ENCODE assay signal across 1 cellular context in the genomic region with DNA sequence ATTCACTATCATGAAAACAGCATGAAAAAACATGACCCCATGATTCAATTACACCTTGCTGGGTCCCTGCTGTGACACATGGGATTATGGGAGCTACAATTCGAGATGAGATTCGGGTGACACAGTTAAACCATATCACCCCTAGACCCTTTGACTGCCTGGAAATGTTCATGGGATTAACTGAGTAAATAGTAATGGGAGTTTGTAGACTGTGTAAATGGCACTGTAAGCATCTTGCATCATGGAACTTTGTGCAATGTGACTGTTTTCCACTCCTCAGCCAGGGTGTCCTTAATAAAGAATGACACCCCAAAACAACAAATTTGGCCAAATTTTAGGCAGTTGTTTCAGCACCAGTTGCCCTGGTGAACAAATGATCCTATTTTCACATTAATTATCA.
TF ChIP-seq lines count a peak whose summit lies in the region.

No MANE protein-coding gene starts in this region.

TF ChIP-seq in HepG2, 621 proteins besides CTCF, POLR2A, EP300 and RAD21 (continued from another document and continues in another):
- TF ChIP-seq, protein P1, sequence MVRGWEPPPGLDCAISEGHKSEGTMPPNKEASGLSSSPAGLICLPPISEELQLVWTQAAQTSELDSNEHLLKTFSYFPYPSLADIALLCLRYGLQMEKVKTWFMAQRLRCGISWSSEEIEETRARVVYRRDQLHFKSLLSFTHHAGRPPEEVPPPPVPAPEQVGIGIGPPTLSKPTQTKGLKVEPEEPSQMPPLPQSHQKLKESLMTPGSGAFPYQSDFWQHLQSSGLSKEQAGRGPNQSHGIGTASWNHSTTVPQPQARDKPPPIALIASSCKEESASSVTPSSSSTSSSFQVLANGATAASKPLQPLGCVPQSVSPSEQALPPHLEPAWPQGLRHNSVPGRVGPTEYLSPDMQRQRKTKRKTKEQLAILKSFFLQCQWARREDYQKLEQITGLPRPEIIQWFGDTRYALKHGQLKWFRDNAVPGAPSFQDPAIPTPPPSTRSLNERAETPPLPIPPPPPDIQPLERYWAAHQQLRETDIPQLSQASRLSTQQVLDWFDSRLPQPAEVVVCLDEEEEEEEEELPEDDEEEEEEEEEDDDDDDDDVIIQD (CRISPR knock-in tag; IDR thresholded peaks at IDR 0.05; ENCODE audit: low read depth), result peak; percentile 88; the same call in 1 of the 2 replicates
- TF ChIP-seq TGIF2 (CRISPR knock-in tag; IDR thresholded peaks at IDR 0.05) (no peak), ZNF296 (CRISPR knock-in tag; conservative IDR thresholded peaks at IDR 0.05) (no peak), ZNF713 (CRISPR knock-in tag; IDR thresholded peaks at IDR 0.05) (no peak), MTA1 (CRISPR knock-in tag; IDR thresholded peaks at IDR 0.05; ENCODE audit: borderline replicate concordance) (no peak), ETV5 (CRISPR knock-in tag; IDR thresholded peaks at IDR 0.05; ENCODE audit: borderline replicate concordance) (no peak), PHB2 (IDR thresholded peaks at IDR 0.05; ENCODE audit: partially characterized antibody) (no peak), ZBTB20 (CRISPR knock-in tag; IDR thresholded peaks at IDR 0.05; ENCODE audit: borderline replicate concordance, low read depth) (0 out of 2 replicates have a peak, but pooled peaks have one; percentile 45), ZFP62 (CRISPR knock-in tag; IDR thresholded peaks at IDR 0.05) (no peak), PLRG1 (conservative IDR thresholded peaks at IDR 0.05) (no peak), GATAD2A (CRISPR knock-in tag; IDR thresholded peaks at IDR 0.05) (peak; percentile 92), ZNF446 (CRISPR knock-in tag; IDR thresholded peaks at IDR 0.05) (no peak), ZFP36L2 (CRISPR knock-in tag; IDR thresholded peaks at IDR 0.05) (no peak), ZNF263 (CRISPR knock-in tag; IDR thresholded peaks at IDR 0.05) (no peak), JUN (CRISPR knock-in tag; IDR thresholded peaks at IDR 0.05) (no peak), ZNF30 (CRISPR knock-in tag; IDR thresholded peaks at IDR 0.05) (no peak), ZNF124 (CRISPR knock-in tag; IDR thresholded peaks at IDR 0.05) (no peak), SAP130 (CRISPR knock-in tag; IDR thresholded peaks at IDR 0.05; ENCODE audit: low read depth) (peak; percentile 66), NRL (CRISPR knock-in tag; IDR thresholded peaks at IDR 0.05; ENCODE audit: borderline replicate concordance) (no peak), MIER3 (CRISPR knock-in tag; IDR thresholded peaks at IDR 0.05; ENCODE audit: borderline replicate concordance) (peak; percentile 69; the same call in 1 of the 2 replicates), GABPA (IDR thresholded peaks at IDR 0.05; ENCODE audit: low read depth, low read length) (no peak), GABPA (CRISPR knock-in tag; IDR thresholded peaks at IDR 0.05; ENCODE audit: low read depth) (0 out of 2 replicates have a peak, but pooled peaks have one; percentile 22), CBX2 (IDR thresholded peaks at IDR 0.05; ENCODE audit: low read depth, low read length) (no peak), CBX2 (CRISPR knock-in tag; IDR thresholded peaks at IDR 0.05; ENCODE audit: low read depth) (no peak), ZKSCAN5 (CRISPR knock-in tag; IDR thresholded peaks at IDR 0.05) (no peak), ZNF33B (CRISPR knock-in tag; IDR thresholded peaks at IDR 0.05) (no peak), ETV6 (CRISPR knock-in tag; conservative IDR thresholded peaks at IDR 0.05) (no peak)
- TF ChIP-seq, protein P2, sequence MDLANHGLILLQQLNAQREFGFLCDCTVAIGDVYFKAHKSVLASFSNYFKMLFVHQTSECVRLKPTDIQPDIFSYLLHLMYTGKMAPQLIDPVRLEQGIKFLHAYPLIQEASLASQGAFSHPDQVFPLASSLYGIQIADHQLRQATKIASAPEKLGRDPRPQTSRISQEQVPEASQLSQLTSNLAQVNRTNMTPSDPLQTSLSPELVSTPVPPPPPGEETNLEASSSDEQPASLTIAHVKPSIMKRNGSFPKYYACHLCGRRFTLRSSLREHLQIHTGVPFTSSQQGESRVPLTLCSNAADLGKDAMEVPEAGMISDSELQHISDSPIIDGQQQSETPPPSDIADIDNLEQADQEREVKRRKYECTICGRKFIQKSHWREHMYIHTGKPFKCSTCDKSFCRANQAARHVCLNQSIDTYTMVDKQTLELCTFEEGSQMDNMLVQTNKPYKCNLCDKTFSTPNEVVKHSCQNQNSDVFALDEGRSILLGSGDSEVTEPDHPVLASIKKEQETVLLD (CRISPR knock-in tag; IDR thresholded peaks at IDR 0.05; ENCODE audit: low read depth), result no peak
- TF ChIP-seq, protein P3, sequence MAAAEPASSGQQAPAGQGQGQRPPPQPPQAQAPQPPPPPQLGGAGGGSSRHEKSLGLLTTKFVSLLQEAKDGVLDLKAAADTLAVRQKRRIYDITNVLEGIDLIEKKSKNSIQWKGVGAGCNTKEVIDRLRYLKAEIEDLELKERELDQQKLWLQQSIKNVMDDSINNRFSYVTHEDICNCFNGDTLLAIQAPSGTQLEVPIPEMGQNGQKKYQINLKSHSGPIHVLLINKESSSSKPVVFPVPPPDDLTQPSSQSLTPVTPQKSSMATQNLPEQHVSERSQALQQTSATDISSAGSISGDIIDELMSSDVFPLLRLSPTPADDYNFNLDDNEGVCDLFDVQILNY (CRISPR knock-in tag; conservative IDR thresholded peaks at IDR 0.05), result no peak
- TF ChIP-seq, protein P4, sequence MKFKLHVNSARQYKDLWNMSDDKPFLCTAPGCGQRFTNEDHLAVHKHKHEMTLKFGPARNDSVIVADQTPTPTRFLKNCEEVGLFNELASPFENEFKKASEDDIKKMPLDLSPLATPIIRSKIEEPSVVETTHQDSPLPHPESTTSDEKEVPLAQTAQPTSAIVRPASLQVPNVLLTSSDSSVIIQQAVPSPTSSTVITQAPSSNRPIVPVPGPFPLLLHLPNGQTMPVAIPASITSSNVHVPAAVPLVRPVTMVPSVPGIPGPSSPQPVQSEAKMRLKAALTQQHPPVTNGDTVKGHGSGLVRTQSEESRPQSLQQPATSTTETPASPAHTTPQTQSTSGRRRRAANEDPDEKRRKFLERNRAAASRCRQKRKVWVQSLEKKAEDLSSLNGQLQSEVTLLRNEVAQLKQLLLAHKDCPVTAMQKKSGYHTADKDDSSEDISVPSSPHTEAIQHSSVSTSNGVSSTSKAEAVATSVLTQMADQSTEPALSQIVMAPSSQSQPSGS (CRISPR knock-in tag; IDR thresholded peaks at IDR 0.05), result peak; percentile 41; the same call in 1 of the 2 replicates
- TF ChIP-seq, protein P5, sequence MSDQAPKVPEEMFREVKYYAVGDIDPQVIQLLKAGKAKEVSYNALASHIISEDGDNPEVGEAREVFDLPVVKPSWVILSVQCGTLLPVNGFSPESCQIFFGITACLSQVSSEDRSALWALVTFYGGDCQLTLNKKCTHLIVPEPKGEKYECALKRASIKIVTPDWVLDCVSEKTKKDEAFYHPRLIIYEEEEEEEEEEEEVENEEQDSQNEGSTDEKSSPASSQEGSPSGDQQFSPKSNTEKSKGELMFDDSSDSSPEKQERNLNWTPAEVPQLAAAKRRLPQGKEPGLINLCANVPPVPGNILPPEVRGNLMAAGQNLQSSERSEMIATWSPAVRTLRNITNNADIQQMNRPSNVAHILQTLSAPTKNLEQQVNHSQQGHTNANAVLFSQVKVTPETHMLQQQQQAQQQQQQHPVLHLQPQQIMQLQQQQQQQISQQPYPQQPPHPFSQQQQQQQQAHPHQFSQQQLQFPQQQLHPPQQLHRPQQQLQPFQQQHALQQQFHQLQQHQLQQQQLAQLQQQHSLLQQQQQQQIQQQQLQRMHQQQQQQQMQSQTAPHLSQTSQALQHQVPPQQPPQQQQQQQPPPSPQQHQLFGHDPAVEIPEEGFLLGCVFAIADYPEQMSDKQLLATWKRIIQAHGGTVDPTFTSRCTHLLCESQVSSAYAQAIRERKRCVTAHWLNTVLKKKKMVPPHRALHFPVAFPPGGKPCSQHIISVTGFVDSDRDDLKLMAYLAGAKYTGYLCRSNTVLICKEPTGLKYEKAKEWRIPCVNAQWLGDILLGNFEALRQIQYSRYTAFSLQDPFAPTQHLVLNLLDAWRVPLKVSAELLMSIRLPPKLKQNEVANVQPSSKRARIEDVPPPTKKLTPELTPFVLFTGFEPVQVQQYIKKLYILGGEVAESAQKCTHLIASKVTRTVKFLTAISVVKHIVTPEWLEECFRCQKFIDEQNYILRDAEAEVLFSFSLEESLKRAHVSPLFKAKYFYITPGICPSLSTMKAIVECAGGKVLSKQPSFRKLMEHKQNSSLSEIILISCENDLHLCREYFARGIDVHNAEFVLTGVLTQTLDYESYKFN (CRISPR knock-in tag; conservative IDR thresholded peaks at IDR 0.05), result peak; percentile 50; the same call in 1 of the 2 replicates
- TF ChIP-seq, protein P6, sequence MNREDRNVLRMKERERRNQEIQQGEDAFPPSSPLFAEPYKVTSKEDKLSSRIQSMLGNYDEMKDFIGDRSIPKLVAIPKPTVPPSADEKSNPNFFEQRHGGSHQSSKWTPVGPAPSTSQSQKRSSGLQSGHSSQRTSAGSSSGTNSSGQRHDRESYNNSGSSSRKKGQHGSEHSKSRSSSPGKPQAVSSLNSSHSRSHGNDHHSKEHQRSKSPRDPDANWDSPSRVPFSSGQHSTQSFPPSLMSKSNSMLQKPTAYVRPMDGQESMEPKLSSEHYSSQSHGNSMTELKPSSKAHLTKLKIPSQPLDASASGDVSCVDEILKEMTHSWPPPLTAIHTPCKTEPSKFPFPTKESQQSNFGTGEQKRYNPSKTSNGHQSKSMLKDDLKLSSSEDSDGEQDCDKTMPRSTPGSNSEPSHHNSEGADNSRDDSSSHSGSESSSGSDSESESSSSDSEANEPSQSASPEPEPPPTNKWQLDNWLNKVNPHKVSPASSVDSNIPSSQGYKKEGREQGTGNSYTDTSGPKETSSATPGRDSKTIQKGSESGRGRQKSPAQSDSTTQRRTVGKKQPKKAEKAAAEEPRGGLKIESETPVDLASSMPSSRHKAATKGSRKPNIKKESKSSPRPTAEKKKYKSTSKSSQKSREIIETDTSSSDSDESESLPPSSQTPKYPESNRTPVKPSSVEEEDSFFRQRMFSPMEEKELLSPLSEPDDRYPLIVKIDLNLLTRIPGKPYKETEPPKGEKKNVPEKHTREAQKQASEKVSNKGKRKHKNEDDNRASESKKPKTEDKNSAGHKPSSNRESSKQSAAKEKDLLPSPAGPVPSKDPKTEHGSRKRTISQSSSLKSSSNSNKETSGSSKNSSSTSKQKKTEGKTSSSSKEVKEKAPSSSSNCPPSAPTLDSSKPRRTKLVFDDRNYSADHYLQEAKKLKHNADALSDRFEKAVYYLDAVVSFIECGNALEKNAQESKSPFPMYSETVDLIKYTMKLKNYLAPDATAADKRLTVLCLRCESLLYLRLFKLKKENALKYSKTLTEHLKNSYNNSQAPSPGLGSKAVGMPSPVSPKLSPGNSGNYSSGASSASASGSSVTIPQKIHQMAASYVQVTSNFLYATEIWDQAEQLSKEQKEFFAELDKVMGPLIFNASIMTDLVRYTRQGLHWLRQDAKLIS (CRISPR knock-in tag; IDR thresholded peaks at IDR 0.05), result no peak
- TF ChIP-seq, protein P7, sequence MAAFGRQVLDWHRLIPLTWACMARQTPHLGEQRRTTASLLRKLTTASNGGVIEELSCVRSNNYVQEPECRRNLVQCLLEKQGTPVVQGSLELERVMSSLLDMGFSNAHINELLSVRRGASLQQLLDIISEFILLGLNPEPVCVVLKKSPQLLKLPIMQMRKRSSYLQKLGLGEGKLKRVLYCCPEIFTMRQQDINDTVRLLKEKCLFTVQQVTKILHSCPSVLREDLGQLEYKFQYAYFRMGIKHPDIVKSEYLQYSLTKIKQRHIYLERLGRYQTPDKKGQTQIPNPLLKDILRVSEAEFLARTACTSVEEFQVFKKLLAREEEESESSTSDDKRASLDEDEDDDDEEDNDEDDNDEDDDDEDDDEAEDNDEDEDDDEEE (CRISPR knock-in tag; IDR thresholded peaks at IDR 0.05), result no peak
- TF ChIP-seq, protein P8, sequence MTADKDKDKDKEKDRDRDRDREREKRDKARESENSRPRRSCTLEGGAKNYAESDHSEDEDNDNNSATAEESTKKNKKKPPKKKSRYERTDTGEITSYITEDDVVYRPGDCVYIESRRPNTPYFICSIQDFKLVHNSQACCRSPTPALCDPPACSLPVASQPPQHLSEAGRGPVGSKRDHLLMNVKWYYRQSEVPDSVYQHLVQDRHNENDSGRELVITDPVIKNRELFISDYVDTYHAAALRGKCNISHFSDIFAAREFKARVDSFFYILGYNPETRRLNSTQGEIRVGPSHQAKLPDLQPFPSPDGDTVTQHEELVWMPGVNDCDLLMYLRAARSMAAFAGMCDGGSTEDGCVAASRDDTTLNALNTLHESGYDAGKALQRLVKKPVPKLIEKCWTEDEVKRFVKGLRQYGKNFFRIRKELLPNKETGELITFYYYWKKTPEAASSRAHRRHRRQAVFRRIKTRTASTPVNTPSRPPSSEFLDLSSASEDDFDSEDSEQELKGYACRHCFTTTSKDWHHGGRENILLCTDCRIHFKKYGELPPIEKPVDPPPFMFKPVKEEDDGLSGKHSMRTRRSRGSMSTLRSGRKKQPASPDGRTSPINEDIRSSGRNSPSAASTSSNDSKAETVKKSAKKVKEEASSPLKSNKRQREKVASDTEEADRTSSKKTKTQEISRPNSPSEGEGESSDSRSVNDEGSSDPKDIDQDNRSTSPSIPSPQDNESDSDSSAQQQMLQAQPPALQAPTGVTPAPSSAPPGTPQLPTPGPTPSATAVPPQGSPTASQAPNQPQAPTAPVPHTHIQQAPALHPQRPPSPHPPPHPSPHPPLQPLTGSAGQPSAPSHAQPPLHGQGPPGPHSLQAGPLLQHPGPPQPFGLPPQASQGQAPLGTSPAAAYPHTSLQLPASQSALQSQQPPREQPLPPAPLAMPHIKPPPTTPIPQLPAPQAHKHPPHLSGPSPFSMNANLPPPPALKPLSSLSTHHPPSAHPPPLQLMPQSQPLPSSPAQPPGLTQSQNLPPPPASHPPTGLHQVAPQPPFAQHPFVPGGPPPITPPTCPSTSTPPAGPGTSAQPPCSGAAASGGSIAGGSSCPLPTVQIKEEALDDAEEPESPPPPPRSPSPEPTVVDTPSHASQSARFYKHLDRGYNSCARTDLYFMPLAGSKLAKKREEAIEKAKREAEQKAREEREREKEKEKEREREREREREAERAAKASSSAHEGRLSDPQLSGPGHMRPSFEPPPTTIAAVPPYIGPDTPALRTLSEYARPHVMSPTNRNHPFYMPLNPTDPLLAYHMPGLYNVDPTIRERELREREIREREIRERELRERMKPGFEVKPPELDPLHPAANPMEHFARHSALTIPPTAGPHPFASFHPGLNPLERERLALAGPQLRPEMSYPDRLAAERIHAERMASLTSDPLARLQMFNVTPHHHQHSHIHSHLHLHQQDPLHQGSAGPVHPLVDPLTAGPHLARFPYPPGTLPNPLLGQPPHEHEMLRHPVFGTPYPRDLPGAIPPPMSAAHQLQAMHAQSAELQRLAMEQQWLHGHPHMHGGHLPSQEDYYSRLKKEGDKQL (CRISPR knock-in tag; IDR thresholded peaks at IDR 0.05; ENCODE audit: low read depth), result no peak; the same call in 1 of the 2 replicates
